8 cellular contexts compared by ENCODE assay signal in genomic region chr22:39174498-39175120, GRCh38. TPM values are rescaled to one million over a fixed set of nuclear protein-coding genes. Genes with fewer than 3 reads are reported as not detected.
DNase-seq lines count a peak whose midpoint lies in the region; ATAC-seq and TF ChIP-seq lines count a peak whose summit lies in the region.

No MANE protein-coding gene starts in this region.

- TF ChIP-seq POLR2A in testis (IDR thresholded peaks at IDR 0.05), result no peak

- H3K36me3 ChIP-seq in OCI-LY1 (ENCODE audit: insufficient read depth, low read length) (no peaks in the 10 kb centered on the region), neural progenitor cell (no peaks in the 10 kb centered on the region), testis (ENCODE audit: low read depth, missing control alignments) (no peaks in the 10 kb centered on the region), Karpas-422 (ENCODE audit: insufficient read depth, low read length) (no peaks in the 10 kb centered on the region)

- H3K9me3 Mint-ChIP-seq in neural progenitor cell, result no peaks in the 10 kb centered on the region

- no peaks in the 10 kb centered on the region for H3K9me2 ChIP-seq in OCI-LY1 (ENCODE audit: low read depth, low read length)
- H3K9me2 ChIP-seq in Karpas-422 (replicated peaks; ENCODE audit: insufficient read depth, low read length), result no peaks in the 10 kb centered on the region

- no peak for ATAC-seq in GM19351 (IDR thresholded peaks at IDR 0.05; ENCODE audit: unreplicated experiment)

- peaks cover 78% of the 10 kb centered on the region for H3K4me1 Mint-ChIP-seq in neural progenitor cell

- no peak for TF ChIP-seq CTCF in OCI-LY1 (IDR thresholded peaks at IDR 0.05; ENCODE audit: low read length)
- no peak for TF ChIP-seq CTCF in fibroblast of villous mesenchyme (IDR thresholded peaks at IDR 0.05; ENCODE audit: insufficient read depth, low read depth, low read length)
- no peak for TF ChIP-seq CTCF in neural progenitor cell (IDR thresholded peaks at IDR 0.05)
- no peak for TF ChIP-seq CTCF in testis (IDR thresholded peaks at IDR 0.05)

- peak overlapping the region; percentile 4 for H3K4me3 ChIP-seq in OCI-LY1 (ENCODE audit: low read depth, low read length, poor library complexity, severe bottlenecking)
- H3K4me3 ChIP-seq in fibroblast of villous mesenchyme (ENCODE audit: low read depth, low read length), result no peak overlapping the region
- H3K4me3 ChIP-seq in neural progenitor cell, result no peak overlapping the region
- no peak overlapping the region for H3K4me3 ChIP-seq in testis
- no peak overlapping the region for H3K4me3 ChIP-seq in Karpas-422 (ENCODE audit: low read length)

- 20 to 26% methylated on average over 17 of the region's 17 CpGs for WGBS in testis, 2 donors

- H3K27me3 Mint-ChIP-seq in neural progenitor cell (ENCODE audit: insufficient read depth, low read depth), result peaks cover 12% of the 10 kb centered on the region

- H3K9me3 ChIP-seq in OCI-LY1 (ENCODE audit: low read length) (no peaks in the 10 kb centered on the region), neural progenitor cell (ENCODE audit: low read depth) (no peaks in the 10 kb centered on the region), testis (no peaks in the 10 kb centered on the region), Karpas-422 (ENCODE audit: low read length) (no peaks in the 10 kb centered on the region)

- H3K27ac Mint-ChIP-seq in neural progenitor cell, result peak overlapping the region; percentile 98

- peak overlapping the region; percentile 43; the same call in 1 of the 2 replicates for H3K4me2 ChIP-seq in OCI-LY1 (ENCODE audit: low read length)
- H3K4me2 ChIP-seq in neural progenitor cell, result peak overlapping the region; percentile 53
- H3K4me2 ChIP-seq in Karpas-422 (ENCODE audit: low read depth, low read length, poor library complexity, severe bottlenecking), result no peak overlapping the region

- DNase-seq in ELF-1 (ENCODE audit: low read depth, low spot score) (peak; percentile 99), fibroblast of villous mesenchyme (ENCODE audit: low read depth) (peak; percentile 96), neural progenitor cell (ENCODE audit: low spot score) (peak; percentile 99), testis (peak; percentile 75), Karpas-422 (no peak)
- DNase-seq in activated effector memory CD4-positive, alpha-beta T cell treated with anti-CD3 and anti-CD28 coated beads, Interleukin-2, amount 50 U/mL, for 16 hours, result peak; percentile 85

- no peak overlapping the region for H2AFZ ChIP-seq in OCI-LY1 (ENCODE audit: low read length)
- H2AFZ ChIP-seq in neural progenitor cell (replicated peaks), result peak overlapping the region; percentile 66
- no peak overlapping the region for H2AFZ ChIP-seq in Karpas-422 (ENCODE audit: low read length)

- H3K9ac ChIP-seq in OCI-LY1 (ENCODE audit: low read length) (peak overlapping the region; percentile 23; the same call in 1 of the 2 replicates), neural progenitor cell (no peak overlapping the region), Karpas-422 (ENCODE audit: low read length) (no peak overlapping the region)

- H4K20me1 ChIP-seq in OCI-LY1 (ENCODE audit: insufficient read depth, low read length), result no peaks in the 10 kb centered on the region
- H4K20me1 ChIP-seq in neural progenitor cell (ENCODE audit: low read depth), result no peaks in the 10 kb centered on the region
- no peaks in the 10 kb centered on the region for H4K20me1 ChIP-seq in Karpas-422 (ENCODE audit: insufficient read depth, low read depth, low read length)

- H3K4me1 ChIP-seq in OCI-LY1 (ENCODE audit: insufficient read depth, low read length, severe bottlenecking) (peaks cover 36% of the 10 kb centered on the region), neural progenitor cell (peaks cover 63% of the 10 kb centered on the region), testis (peaks cover 47% of the 10 kb centered on the region), Karpas-422 (ENCODE audit: low read length) (peaks cover 6% of the 10 kb centered on the region)

- H3K27ac ChIP-seq in OCI-LY1 (ENCODE audit: low read depth, low read length, poor library complexity, severe bottlenecking), result peak overlapping the region; percentile 12
- H3K27ac ChIP-seq in neural progenitor cell, result peak overlapping the region; percentile 75
- H3K27ac ChIP-seq in testis, result peak overlapping the region; percentile 50 to 71
- H3K27ac ChIP-seq in Karpas-422 (ENCODE audit: low read length), result no peak overlapping the region

- intact Hi-C loops in testis (cut with DNase I; ENCODE audit: low total_unique reads), result loop anchor here (5.0 to 10.0 kb wide), 2 partner anchors 138 to 350 kb away; partner anchors contain the start of gene ATF4

- no peaks in the 10 kb centered on the region for H3K79me2 ChIP-seq in OCI-LY1 (ENCODE audit: insufficient read depth, low read length)
- H3K79me2 ChIP-seq in neural progenitor cell (ENCODE audit: low read depth), result no peaks in the 10 kb centered on the region
- H3K79me2 ChIP-seq in Karpas-422 (ENCODE audit: low read length), result no peaks in the 10 kb centered on the region

- H3K36me3 Mint-ChIP-seq in neural progenitor cell, result no peaks in the 10 kb centered on the region

- no peaks in the 10 kb centered on the region for H3F3A ChIP-seq in OCI-LY1 (ENCODE audit: insufficient read depth, low read length)
- peaks cover 42% of the 10 kb centered on the region for H3F3A ChIP-seq in neural progenitor cell (ENCODE audit: low read depth)

- H3K4me3 Mint-ChIP-seq in neural progenitor cell, result peak overlapping the region; percentile 78

- peaks cover 1% of the 10 kb centered on the region; the same call in 1 of the 2 replicates for H3K27me3 ChIP-seq in OCI-LY1 (ENCODE audit: insufficient read depth, low read length)
- H3K27me3 ChIP-seq in neural progenitor cell, result no peaks in the 10 kb centered on the region
- H3K27me3 ChIP-seq in testis, result no peaks in the 10 kb centered on the region
- no peaks in the 10 kb centered on the region for H3K27me3 ChIP-seq in Karpas-422 (ENCODE audit: low read length)

RNA-seq across cellular contexts. Expression of gene CBX7, which starts 22.1 kb away (rescaled TPM):
- total RNA-seq in fibroblast of villous mesenchyme (3.9 and 5.2 TPM in 2 replicates), neural progenitor cell (ENCODE audit: low replicate concordance) (0.71 and 7.7 TPM in 2 replicates), testis (10 to 100 TPM; 51.3 to 62.8 TPM)
- 25.7 TPM for polyA plus RNA-seq in testis (ENCODE audit: insufficient read depth, low read depth, low replicate concordance)
- 1.7 and 3.5 TPM in 2 replicates for total RNA-seq in Karpas-422 (2014; rRNA removed; shearing (Covaris generic); ENCODE audit: low replicate concordance)
